In genomic region chr4:178273168-178273567, GRCh38 we compare ENCODE assay signal across 33 cellular contexts.
"Had no signal": no experiment of that assay in that cellular context is flagged by ENCODE, and none has a peak within 500 bp of the region (broad histone marks: within the 10 kb centered on the region; RNA-seq: fewer than 3 reads in every experiment).

No MANE protein-coding gene starts in this region.

- FAIRE-seq: astrocyte, bronchial epithelial cell, colon had no signal

- ATAC-seq: activated naive CD4-positive, alpha-beta T cell treated with anti-CD3 and anti-CD28 coated beads, Interleukin-2, amount 50 U/mL, for 72 hours; activated naive CD8-positive, alpha-beta T cell treated with anti-CD3 and anti-CD28 coated beads, Interleukin-2, amount 50 U/mL, for 24 hours; activated T-cell treated with anti-CD3 and anti-CD28 coated beads, Interleukin-2, amount 50 U/mL, for 4 hours; activated T-cell treated with anti-CD3 and anti-CD28 coated beads, Interleukin-2, amount 50 U/mL, for 72 hours; activated T-helper 17 cell treated with anti-CD3 and anti-CD28 coated beads, Interleukin-2, amount 50 U/mL, for 72 hours; body of pancreas had no signal

- H3K27me3 ChIP-seq: adrenal gland, ascending aorta, body of pancreas, brain microvascular endothelial cell, breast epithelium, cardiac muscle cell had no signal

- DNase-seq: activated effector memory CD4-positive, alpha-beta T cell treated with anti-CD3 and anti-CD28 coated beads, Interleukin-2, amount 50 U/mL, for 16 hours; activated effector memory CD4-positive, alpha-beta T cell treated with Interleukin-2 at 50 U/mL for 16 hours; activated gamma-delta T cell; activated gamma-delta T cell treated with Interleukin-2 at 50 U/mL for 16 hours; activated naive CD4-positive, alpha-beta T cell; activated naive CD4-positive, alpha-beta T cell treated with anti-CD3 and anti-CD28 coated beads for 36 hours; activated naive CD4-positive, alpha-beta T cell treated with anti-CD3 and anti-CD28 coated beads, Interleukin-2, amount 10 ng/mL, durations not matched to agents 7 days and 5 days; activated naive CD4-positive, alpha-beta T cell treated with anti-CD3 and anti-CD28 coated beads, Interleukin-2, amount 50 U/mL, for 16 hours; activated naive CD4-positive, alpha-beta T cell treated with Interleukin-2 at 50 U/mL for 16 hours; activated naive CD8-positive, alpha-beta T cell treated with anti-CD3 and anti-CD28 coated beads for 36 hours; activated naive CD8-positive, alpha-beta T cell treated with anti-CD3 and anti-CD28 coated beads, Interleukin-2, amount 10 ng/mL, durations not matched to agents 7 days and 5 days; activated naive CD8-positive, alpha-beta T cell treated with anti-CD3 and anti-CD28 coated beads, Interleukin-2, amount 50 U/mL, for 24 hours; activated T-cell treated with anti-CD3 and anti-CD28 coated beads, Interleukin-2, amount 50 U/mL, for 4 hours; activated T-cell treated with anti-CD3 and anti-CD28 coated beads, Interleukin-2, amount 50 U/mL, for 48 hours; activated T-cell treated with anti-CD3 and anti-CD28 coated beads, Interleukin-2, amount 50 U/mL, for 72 hours; adrenal gland; amniotic stem cell; amygdala; anterior cingulate cortex; aorta; body of pancreas; brain microvascular endothelial cell; caudate nucleus; central memory CD4-positive, alpha-beta T cell; cerebellar nuclear complex had no signal

- H3K4me1 ChIP-seq: adrenal gland, ascending aorta, body of pancreas, breast epithelium had no signal

- H3K9me3 ChIP-seq: adrenal gland, ascending aorta, body of pancreas, breast epithelium had no signal

- H3K36me3 ChIP-seq: adrenal gland, ascending aorta, brain microvascular endothelial cell, breast epithelium, cardiac muscle cell had no signal

- H3K27ac ChIP-seq: adrenal gland, ascending aorta, body of pancreas, brain microvascular endothelial cell, breast epithelium, cardiac muscle cell had no signal

- H3K4me3 ChIP-seq: adrenal gland, ascending aorta, body of pancreas, breast epithelium, cardiac muscle cell had no signal
